Comparison of ENCODE assay signal across 21 cellular contexts in genomic region chr3:100277255-100277800, GRCh38. TPM values are rescaled to one million over a fixed set of nuclear protein-coding genes. Genes with fewer than 3 reads are reported as not detected.
DNase-seq lines count a peak whose midpoint lies in the region; ATAC-seq, FAIRE-seq and TF ChIP-seq lines count a peak whose summit lies in the region.
"Had no signal": no experiment of that assay in that cellular context is flagged by ENCODE, and none has a peak within 500 bp of the region (broad histone marks: within the 10 kb centered on the region; RNA-seq: fewer than 3 reads in every experiment).

No MANE protein-coding gene starts in this region.

- no peak for TF ChIP-seq RAD21 in HepG2 (CRISPR knock-in tag; IDR thresholded peaks at IDR 0.05)

- peak; percentile 61 for ATAC-seq in HepG2
- no peak for ATAC-seq in right lobe of liver
- ATAC-seq in upper lobe of left lung (ENCODE audit: low FRiP score in 2 of 2) = no peak
- ATAC-seq: activated naive CD8-positive, alpha-beta T cell treated with anti-CD3 and anti-CD28 coated beads, Interleukin-2, amount 50 U/mL, for 24 hours; right cardiac atrium had no signal

- no peak overlapping the region for H3K4me2 ChIP-seq in HepG2 (ENCODE audit: low read depth, low read length)
- no peak overlapping the region for H3K4me2 ChIP-seq in GM23248 (ENCODE audit: unreplicated experiment)

- TF ChIP-seq CTCF in HepG2 (CRISPR knock-in tag; IDR thresholded peaks at IDR 0.05) (no peak), right lobe of liver (IDR thresholded peaks at IDR 0.05) (no peak), choroid plexus epithelial cell (conservative IDR thresholded peaks at IDR 0.05; ENCODE audit: low read depth, low read length) (no peak), upper lobe of left lung (IDR thresholded peaks at IDR 0.05) (no peak)

- FAIRE-seq in HepG2 (lab: Jason Lieb, UNC) (no peak), urothelium cell line (lab: Jason Lieb, UNC) (no peak)
- FAIRE-seq: frontal cortex had no signal

- no peaks in the 10 kb centered on the region for H3K9me2 ChIP-seq in GM23248 (ENCODE audit: insufficient read depth)

- no peaks in the 10 kb centered on the region for H3F3A ChIP-seq in GM23248 (ENCODE audit: insufficient read depth)

- H2AFZ ChIP-seq in HepG2 (ENCODE audit: low read length) = no peak overlapping the region
- no peak overlapping the region for H2AFZ ChIP-seq in GM23248

- H4K20me1 ChIP-seq in HepG2 (ENCODE audit: insufficient read depth, low read length) = peaks cover 9% of the 10 kb centered on the region
- peaks cover 12% of the 10 kb centered on the region; the same call in 1 of the 2 replicates for H4K20me1 ChIP-seq in GM23248 (ENCODE audit: insufficient read depth)

- intact Hi-C loops in HepG2 (cut with micrococcal nuclease; ENCODE audit: unreplicated experiment) = no loop called here
- intact Hi-C loops in right lobe of liver (cut with DNase I) = no loop called here

- POLR2A ChIA-PET in HepG2 (lab: Yijun Ruan, JAX) = interaction anchor here (1.4 to 1.7 kb wide), 2 partner anchors 16 to 459 kb away, joined by 4 to 5 read pairs; partner anchors contain the start of genes CMSS1 and TBC1D23

- H3K27ac ChIP-seq in HepG2 (ENCODE audit: extremely low read length, insufficient read depth, low read length) (no peak overlapping the region), right lobe of liver (no peak overlapping the region), GM23248 (no peak overlapping the region), upper lobe of left lung (no peak overlapping the region)
- H3K27ac ChIP-seq: thyroid gland had no signal

- TF ChIP-seq POLR2A in HepG2 (IDR thresholded peaks at IDR 0.05; ENCODE audit: insufficient read depth in 1 of 2, low read depth in 2 of 2, low read length in 2 of 2) (no peak), right lobe of liver (IDR thresholded peaks at IDR 0.05) (no peak), upper lobe of left lung (IDR thresholded peaks at IDR 0.05) (no peak)

- TF ChIP-seq EP300 in HepG2 (IDR thresholded peaks at IDR 0.05; ENCODE audit: low read depth in 2 of 2, low read length in 2 of 2) = no peak
- no peak for TF ChIP-seq EP300 in HepG2 (CRISPR knock-in tag; IDR thresholded peaks at IDR 0.05; ENCODE audit: borderline replicate concordance)
- TF ChIP-seq EP300 in upper lobe of left lung (IDR thresholded peaks at IDR 0.05) = no peak

- in situ Hi-C loops in HepG2 (cut with HindIII; ENCODE audit: extremely low pct_ligation_motif_present, low pct_unique_long_range_greater_than_20kb) = no loop called here
- in situ Hi-C loops in GM23248 (cut with MboI) = no loop called here

- 77% methylated on average over 1 of the region's 1 CpG for WGBS in HepG2 (ENCODE audit: low lambda C conversion rate)
- WGBS in right lobe of liver (ENCODE audit: insufficient coverage, low coverage, low lambda C conversion rate, missing lambda C conversion rate) = 75% methylated on average over 1 of the region's 1 CpG
- WGBS in GM23248 (ENCODE audit: low coverage in 1 of 2, low lambda C conversion rate in 2 of 2, missing lambda C conversion rate in 2 of 2), 2 experiments = 93 to 97% methylated on average over 1 of the region's 1 CpG
- WGBS in upper lobe of left lung, 2 donors = 83 to 94% methylated on average over 1 of the region's 1 CpG

- no TSS peak for BruUV-seq in HepG2 (replicated peaks; lab: Mats Ljungman, UMichigan)

- peaks cover 16% of the 10 kb centered on the region for H3K4me1 ChIP-seq in HepG2 (ENCODE audit: insufficient read depth, low read length)
- no peaks in the 10 kb centered on the region for H3K4me1 ChIP-seq in right lobe of liver
- H3K4me1 ChIP-seq in GM23248 (ENCODE audit: insufficient read depth) = peaks cover 25% of the 10 kb centered on the region
- no peaks in the 10 kb centered on the region for H3K4me1 ChIP-seq in upper lobe of left lung
- H3K4me1 ChIP-seq: thyroid gland had no signal

- H3K9me3 ChIP-seq in HepG2 (ENCODE audit: low read length) (no peaks in the 10 kb centered on the region), right lobe of liver (no peaks in the 10 kb centered on the region), GM23248 (ENCODE audit: low read depth) (no peaks in the 10 kb centered on the region), upper lobe of left lung (no peaks in the 10 kb centered on the region)
- H3K9me3 ChIP-seq: thyroid gland had no signal

- peak; percentile 13 for DNase-seq in HepG2 (ENCODE audit: low spot score)
- no peak for DNase-seq in right lobe of liver
- DNase-seq in NCI-H2196 (lab: John Stamatoyannopoulos, UW; ENCODE audit: unreplicated experiment) = peak; percentile 47
- peak; percentile 54 for DNase-seq in choroid plexus epithelial cell (ENCODE audit: low read depth)
- no peak for DNase-seq in GM23248
- no peak for DNase-seq in activated CD4-positive, alpha-beta T cell treated with anti-CD3 and anti-CD28 coated beads, Interleukin-2, amount 50 U/mL, for 1 hour
- no peak for DNase-seq in upper lobe of left lung
- no peak for DNase-seq in urothelium cell line (ENCODE audit: low spot score)
- DNase-seq: activated naive CD8-positive, alpha-beta T cell treated with anti-CD3 and anti-CD28 coated beads, Interleukin-2, amount 50 U/mL, for 24 hours; activated T-cell treated with anti-CD3 and anti-CD28 coated beads, Interleukin-2, amount 50 U/mL, for 1 hour; CD4-positive, alpha-beta memory T cell; GF-D8; mammary epithelial cell; NCI-H524; right cardiac atrium; RPMI8226; stimulated activated CD4-positive, alpha-beta T cell treated with anti-CD3 and anti-CD28 coated beads, Interleukin-2, amount 100 ng/mL, for 48 hours; stimulated activated CD8-positive, alpha-beta memory T cell treated with anti-CD3 and anti-CD28 coated beads, Interleukin-4, amount 100 ng/mL, for 48 hours; T-helper 2 cell; thyroid gland had no signal

- CTCF ChIA-PET in HepG2 (lab: Yijun Ruan, JAX; ENCODE audit: low intra/inter-chr PET ratio, low total read pairs) = no interaction called here

- no peak overlapping the region for H3K9ac ChIP-seq in HepG2 (ENCODE audit: insufficient read depth, low read depth, low read length)
- H3K9ac ChIP-seq in GM23248 = no peak overlapping the region

- H3K4me3 ChIP-seq in HepG2 (replicated peaks in 1 of 3; ENCODE audit: insufficient read depth in 1 of 3, low read depth in 2 of 3, low read length in 3 of 3) = no peak overlapping the region
- H3K4me3 ChIP-seq in right lobe of liver = no peak overlapping the region
- no peak overlapping the region for H3K4me3 ChIP-seq in choroid plexus epithelial cell (ENCODE audit: low read depth, low read length)
- no peak overlapping the region for H3K4me3 ChIP-seq in GM23248
- no peak overlapping the region for H3K4me3 ChIP-seq in upper lobe of left lung
- H3K4me3 ChIP-seq: thyroid gland had no signal

- peaks cover 2 to 18% of the 10 kb centered on the region in 2 experiments for H3K36me3 ChIP-seq in HepG2 (replicated peaks in 1 of 2; ENCODE audit: control insufficient read depth in 1 of 2, insufficient read depth in 2 of 2, low read length in 2 of 2)
- peaks cover 0 to 24% (median 0%) of the 10 kb centered on the region in 4 donors for H3K36me3 ChIP-seq in right lobe of liver
- peaks cover 29% of the 10 kb centered on the region for H3K36me3 ChIP-seq in GM23248 (ENCODE audit: low read depth)
- peaks cover 3 to 25% (median 13%) of the 10 kb centered on the region in 4 donors for H3K36me3 ChIP-seq in upper lobe of left lung

- H3K27me3 ChIP-seq in HepG2 (ENCODE audit: control insufficient read depth in 1 of 2, insufficient read depth in 2 of 2, low read length in 2 of 2) (no peaks in the 10 kb centered on the region), right lobe of liver (no peaks in the 10 kb centered on the region), GM23248 (replicated peaks; ENCODE audit: insufficient read depth) (no peaks in the 10 kb centered on the region), upper lobe of left lung (no peaks in the 10 kb centered on the region)
- H3K27me3 ChIP-seq: thyroid gland had no signal

- H3K79me2 ChIP-seq in HepG2 (ENCODE audit: insufficient read depth, low read length) (peaks cover 54% of the 10 kb centered on the region), GM23248 (ENCODE audit: insufficient read depth) (peaks cover 99% of the 10 kb centered on the region)

RNA-seq across cellular contexts. Expression of gene TBC1D23, which starts 16.5 kb away (rescaled TPM):
- 28.7 and 44.5 TPM in 2 replicates for total RNA-seq in HepG2 (2016; rRNA removed; fragmentation: Illumina TruSeq; extraction: Trizol)
- 5.2 and 5.6 TPM in 2 replicates for total RNA-seq in HepG2 (2016; cell fraction: cytosol; rRNA removed; fragmentation: Illumina TruSeq; extraction: Trizol; ENCODE audit: low read depth)
- 29.0 and 42.5 TPM in 2 replicates for total RNA-seq in HepG2 (2016; cell fraction: insoluble cytoplasmic fraction; rRNA removed; fragmentation: Illumina TruSeq; extraction: Trizol)
- 9.4 and 12.5 TPM in 2 replicates for total RNA-seq in HepG2 (2016; cell fraction: membrane; rRNA removed; fragmentation: Illumina TruSeq; extraction: Trizol)
- total RNA-seq in HepG2 (2016; cell fraction: nucleus; rRNA removed; fragmentation: Illumina TruSeq; extraction: Trizol) = 35.8 and 37.8 TPM in 2 replicates
- polyA plus RNA-seq in HepG2 (2011; rRNA removed) = 26.5 and 35.4 TPM in 2 replicates
- polyA plus RNA-seq in HepG2 (2011; cell fraction: cytosol; rRNA removed) = 8.8 and 13.6 TPM in 2 replicates
- 13.1 and 13.7 TPM in 2 replicates for polyA plus RNA-seq in HepG2 (2011; cell fraction: nucleus; rRNA removed)
- polyA plus RNA-seq in HepG2 (2012) = 26.0 and 27.5 TPM in 2 replicates
- polyA plus RNA-seq in HepG2 (2016; cell fraction: cytosol; fragmentation: Illumina TruSeq; extraction: Trizol; ENCODE audit: low read depth) = 1.2 and 1.3 TPM in 2 replicates
- polyA plus RNA-seq in HepG2 (2016; cell fraction: insoluble cytoplasmic fraction; fragmentation: Illumina TruSeq; extraction: Trizol; ENCODE audit: low read depth) = 22.6 and 26.1 TPM in 2 replicates
- polyA plus RNA-seq in HepG2 (2016; cell fraction: membrane; fragmentation: Illumina TruSeq; extraction: Trizol; ENCODE audit: low read depth) = 4.5 and 4.6 TPM in 2 replicates
- 24.7 and 25.8 TPM in 2 replicates for polyA plus RNA-seq in HepG2 (2016; cell fraction: nucleus; fragmentation: Illumina TruSeq; extraction: Trizol; ENCODE audit: insufficient read depth, low read depth)
- 22.9 and 28.9 TPM in 2 replicates for polyA minus RNA-seq in HepG2 (2011; rRNA and poly(A)+ RNA removed; ENCODE audit: low replicate concordance)
- 25.6 and 28.5 TPM in 2 replicates for polyA minus RNA-seq in HepG2 (2011; cell fraction: cytosol; rRNA and poly(A)+ RNA removed)
- polyA minus RNA-seq in HepG2 (2011; cell fraction: nucleus; rRNA and poly(A)+ RNA removed) = 66.4 and 71.1 TPM in 2 replicates
- 10 to 100 TPM; 13.9 to 26.2 (median 21.5) TPM for total RNA-seq in right lobe of liver
- total RNA-seq in GM23248 (2014; rRNA removed; shearing (Covaris generic)) = 82.5 and 103 TPM in 2 replicates
- 53.0 and 54.1 TPM in 2 replicates for polyA plus RNA-seq in GM23248 (2016; fragmentation: Nextera tagmentation; extraction: Ambion mirVana)
- 10 to 100 TPM; 13.4 to 42.7 (median 32.0) TPM for total RNA-seq in upper lobe of left lung

RNA-seq across cellular contexts. Expression of gene NIT2, which starts 57.2 kb away (rescaled TPM):
- total RNA-seq in HepG2 (2016; rRNA removed; fragmentation: Illumina TruSeq; extraction: Trizol) = 49.1 and 54.3 TPM in 2 replicates
- total RNA-seq in HepG2 (2016; cell fraction: cytosol; rRNA removed; fragmentation: Illumina TruSeq; extraction: Trizol; ENCODE audit: low read depth) = 8.5 and 10.3 TPM in 2 replicates
- total RNA-seq in HepG2 (2016; cell fraction: insoluble cytoplasmic fraction; rRNA removed; fragmentation: Illumina TruSeq; extraction: Trizol) = 50.7 and 55.5 TPM in 2 replicates
- total RNA-seq in HepG2 (2016; cell fraction: membrane; rRNA removed; fragmentation: Illumina TruSeq; extraction: Trizol) = 15.4 and 15.6 TPM in 2 replicates
- total RNA-seq in HepG2 (2016; cell fraction: nucleus; rRNA removed; fragmentation: Illumina TruSeq; extraction: Trizol) = 42.6 and 44.4 TPM in 2 replicates
- 41.4 and 43.4 TPM in 2 replicates for polyA plus RNA-seq in HepG2 (2011; rRNA removed)
- 10.6 and 16.0 TPM in 2 replicates for polyA plus RNA-seq in HepG2 (2011; cell fraction: cytosol; rRNA removed)
- polyA plus RNA-seq in HepG2 (2011; cell fraction: nucleus; rRNA removed) = 89.2 and 101 TPM in 2 replicates
- polyA plus RNA-seq in HepG2 (2012) = 26.0 and 34.9 TPM in 2 replicates
- 14.8 and 14.9 TPM in 2 replicates for polyA plus RNA-seq in HepG2 (2016; cell fraction: cytosol; fragmentation: Illumina TruSeq; extraction: Trizol; ENCODE audit: low read depth)
- 47.6 and 48.6 TPM in 2 replicates for polyA plus RNA-seq in HepG2 (2016; cell fraction: insoluble cytoplasmic fraction; fragmentation: Illumina TruSeq; extraction: Trizol; ENCODE audit: low read depth)
- polyA plus RNA-seq in HepG2 (2016; cell fraction: membrane; fragmentation: Illumina TruSeq; extraction: Trizol; ENCODE audit: low read depth) = 10.6 and 12.0 TPM in 2 replicates
- polyA plus RNA-seq in HepG2 (2016; cell fraction: nucleus; fragmentation: Illumina TruSeq; extraction: Trizol; ENCODE audit: insufficient read depth, low read depth) = 78.3 and 81.9 TPM in 2 replicates
- polyA minus RNA-seq in HepG2 (2011; rRNA and poly(A)+ RNA removed; ENCODE audit: low replicate concordance) = 7.3 and 20.3 TPM in 2 replicates
- 4.6 and 5.9 TPM in 2 replicates for polyA minus RNA-seq in HepG2 (2011; cell fraction: cytosol; rRNA and poly(A)+ RNA removed)
- polyA minus RNA-seq in HepG2 (2011; cell fraction: nucleus; rRNA and poly(A)+ RNA removed) = 32.6 and 33.7 TPM in 2 replicates
- 100 to 1,000 TPM in 4 of 6 experiments, 10 to 100 TPM in 2; 43.5 to 141 (median 103) TPM for total RNA-seq in right lobe of liver
- total RNA-seq in GM23248 (2014; rRNA removed; shearing (Covaris generic)) = 35.6 and 36.0 TPM in 2 replicates
- polyA plus RNA-seq in GM23248 (2016; fragmentation: Nextera tagmentation; extraction: Ambion mirVana) = 76.2 and 84.0 TPM in 2 replicates
- 10 to 100 TPM; 18.4 to 37.6 (median 26.7) TPM for total RNA-seq in upper lobe of left lung

Comparison
In these comparisons a context has a peak if more than half of its experiments do, and no peak if none do; other contexts are left out.
1. DNase-seq: peak in HepG2 (single experiment), NCI-H2196 (single experiment) and choroid plexus epithelial cell (single experiment); none in right lobe of liver (0 of 3), GM23248 (single experiment), activated CD4-positive, alpha-beta T cell treated with anti-CD3 and anti-CD28 coated beads, Interleukin-2, amount 50 U/mL, for 1 hour (single experiment), upper lobe of left lung (0 of 2) and urothelium cell line (single experiment).